In the genomic region with DNA sequence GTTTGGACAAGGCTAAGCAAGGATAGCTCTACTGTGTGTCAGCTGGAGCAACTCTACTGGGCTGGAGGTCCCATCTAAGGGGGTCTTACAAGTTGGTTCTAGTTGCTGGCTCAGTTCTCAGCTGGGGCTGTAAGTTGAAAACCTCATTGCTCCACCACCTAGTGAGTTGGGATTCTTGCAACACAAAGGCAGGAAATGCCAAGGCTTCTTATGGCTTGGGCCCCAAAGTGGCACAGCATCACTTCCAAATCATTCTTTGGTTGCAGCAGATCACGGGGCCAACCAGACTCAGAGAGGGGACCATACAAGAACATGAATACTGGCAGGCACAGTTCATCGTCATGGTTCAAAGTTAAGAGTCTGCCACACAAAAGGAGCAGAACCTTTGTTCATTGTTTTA, we compare ENCODE assay signal across 1 cellular context.
TF ChIP-seq lines count a peak whose summit lies in the region.

No MANE protein-coding gene starts in this region.

TF ChIP-seq in GM23338, 12 proteins besides CTCF, POLR2A, EP300 and RAD21 (continued from another document):
- TF ChIP-seq, protein P1, sequence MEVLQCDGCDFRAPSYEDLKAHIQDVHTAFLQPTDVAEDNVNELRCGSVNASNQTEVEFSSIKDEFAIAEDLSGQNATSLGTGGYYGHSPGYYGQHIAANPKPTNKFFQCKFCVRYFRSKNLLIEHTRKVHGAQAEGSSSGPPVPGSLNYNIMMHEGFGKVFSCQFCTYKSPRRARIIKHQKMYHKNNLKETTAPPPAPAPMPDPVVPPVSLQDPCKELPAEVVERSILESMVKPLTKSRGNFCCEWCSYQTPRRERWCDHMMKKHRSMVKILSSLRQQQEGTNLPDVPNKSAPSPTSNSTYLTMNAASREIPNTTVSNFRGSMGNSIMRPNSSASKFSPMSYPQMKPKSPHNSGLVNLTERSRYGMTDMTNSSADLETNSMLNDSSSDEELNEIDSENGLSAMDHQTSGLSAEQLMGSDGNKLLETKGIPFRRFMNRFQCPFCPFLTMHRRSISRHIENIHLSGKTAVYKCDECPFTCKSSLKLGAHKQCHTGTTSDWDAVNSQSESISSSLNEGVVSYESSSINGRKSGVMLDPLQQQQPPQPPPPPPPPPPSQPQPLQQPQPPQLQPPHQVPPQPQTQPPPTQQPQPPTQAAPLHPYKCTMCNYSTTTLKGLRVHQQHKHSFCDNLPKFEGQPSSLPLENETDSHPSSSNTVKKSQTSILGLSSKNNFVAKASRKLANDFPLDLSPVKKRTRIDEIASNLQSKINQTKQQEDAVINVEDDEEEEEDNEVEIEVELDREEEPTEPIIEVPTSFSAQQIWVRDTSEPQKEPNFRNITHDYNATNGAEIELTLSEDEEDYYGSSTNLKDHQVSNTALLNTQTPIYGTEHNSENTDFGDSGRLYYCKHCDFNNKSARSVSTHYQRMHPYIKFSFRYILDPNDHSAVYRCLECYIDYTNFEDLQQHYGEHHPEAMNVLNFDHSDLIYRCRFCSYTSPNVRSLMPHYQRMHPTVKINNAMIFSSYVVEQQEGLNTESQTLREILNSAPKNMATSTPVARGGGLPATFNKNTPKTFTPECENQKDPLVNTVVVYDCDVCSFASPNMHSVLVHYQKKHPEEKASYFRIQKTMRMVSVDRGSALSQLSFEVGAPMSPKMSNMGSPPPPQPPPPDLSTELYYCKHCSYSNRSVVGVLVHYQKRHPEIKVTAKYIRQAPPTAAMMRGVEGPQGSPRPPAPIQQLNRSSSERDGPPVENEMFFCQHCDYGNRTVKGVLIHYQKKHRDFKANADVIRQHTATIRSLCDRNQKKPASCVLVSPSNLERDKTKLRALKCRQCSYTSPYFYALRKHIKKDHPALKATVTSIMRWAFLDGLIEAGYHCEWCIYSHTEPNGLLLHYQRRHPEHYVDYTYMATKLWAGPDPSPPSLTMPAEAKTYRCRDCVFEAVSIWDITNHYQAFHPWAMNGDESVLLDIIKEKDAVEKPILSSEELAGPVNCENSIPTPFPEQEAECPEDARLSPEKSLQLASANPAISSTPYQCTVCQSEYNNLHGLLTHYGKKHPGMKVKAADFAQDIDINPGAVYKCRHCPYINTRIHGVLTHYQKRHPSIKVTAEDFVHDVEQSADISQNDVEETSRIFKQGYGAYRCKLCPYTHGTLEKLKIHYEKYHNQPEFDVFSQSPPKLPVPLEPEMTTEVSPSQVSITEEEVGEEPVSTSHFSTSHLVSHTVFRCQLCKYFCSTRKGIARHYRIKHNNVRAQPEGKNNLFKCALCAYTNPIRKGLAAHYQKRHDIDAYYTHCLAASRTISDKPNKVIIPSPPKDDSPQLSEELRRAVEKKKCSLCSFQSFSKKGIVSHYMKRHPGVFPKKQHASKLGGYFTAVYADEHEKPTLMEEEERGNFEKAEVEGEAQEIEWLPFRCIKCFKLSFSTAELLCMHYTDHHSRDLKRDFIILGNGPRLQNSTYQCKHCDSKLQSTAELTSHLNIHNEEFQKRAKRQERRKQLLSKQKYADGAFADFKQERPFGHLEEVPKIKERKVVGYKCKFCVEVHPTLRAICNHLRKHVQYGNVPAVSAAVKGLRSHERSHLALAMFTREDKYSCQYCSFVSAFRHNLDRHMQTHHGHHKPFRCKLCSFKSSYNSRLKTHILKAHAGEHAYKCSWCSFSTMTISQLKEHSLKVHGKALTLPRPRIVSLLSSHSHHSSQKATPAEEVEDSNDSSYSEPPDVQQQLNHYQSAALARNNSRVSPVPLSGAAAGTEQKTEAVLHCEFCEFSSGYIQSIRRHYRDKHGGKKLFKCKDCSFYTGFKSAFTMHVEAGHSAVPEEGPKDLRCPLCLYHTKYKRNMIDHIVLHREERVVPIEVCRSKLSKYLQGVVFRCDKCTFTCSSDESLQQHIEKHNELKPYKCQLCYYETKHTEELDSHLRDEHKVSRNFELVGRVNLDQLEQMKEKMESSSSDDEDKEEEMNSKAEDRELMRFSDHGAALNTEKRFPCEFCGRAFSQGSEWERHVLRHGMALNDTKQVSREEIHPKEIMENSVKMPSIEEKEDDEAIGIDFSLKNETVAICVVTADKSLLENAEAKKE (CRISPR knock-in tag; IDR thresholded peaks at IDR 0.05): 0 out of 2 replicates have a peak, but pooled peaks have one; percentile 11
- TF ChIP-seq STAT1 (IDR thresholded peaks at IDR 0.05; ENCODE audit: unreplicated experiment): no peak
- TF ChIP-seq CREB1 (CRISPR knock-in tag; IDR thresholded peaks at IDR 0.05; ENCODE audit: low read depth): no peak
